In genomic region chr19:17183271-17183757, GRCh38 we compare ENCODE assay signal across 9 cellular contexts. TPM values are rescaled to one million over a fixed set of nuclear protein-coding genes. Genes with fewer than 3 reads are reported as not detected.
A peak's percentile ranks its signal among the peaks of the same experiment; 100 is the strongest.
DNase-seq lines count a peak whose midpoint lies in the region; ATAC-seq and TF ChIP-seq lines count a peak whose summit lies in the region.
"Had no signal": no experiment of that assay in that cellular context is flagged by ENCODE, and none has a peak within 500 bp of the region (broad histone marks: within the 10 kb centered on the region; RNA-seq: fewer than 3 reads in every experiment).

No MANE protein-coding gene starts in this region.

- no peak for TF ChIP-seq POLR2A in vagina (IDR thresholded peaks at IDR 0.05)

- peak overlapping the region; percentile 15 for H3K27ac ChIP-seq in thymus (ENCODE audit: low read depth)
- H3K27ac ChIP-seq in vagina: no peak overlapping the region
- no peak overlapping the region for H3K27ac ChIP-seq in foreskin keratinocyte

- ATAC-seq in effector memory CD8-positive, alpha-beta T cell (replicated peaks): peak; percentile 25
- ATAC-seq in foreskin keratinocyte (no peak), GM18511 (IDR thresholded peaks at IDR 0.05; ENCODE audit: unreplicated experiment) (no peak)

- H3K4me3 ChIP-seq in thymus (ENCODE audit: low read length) (no peak overlapping the region), vagina (no peak overlapping the region)

- H3K4me1 ChIP-seq in thymus (ENCODE audit: control insufficient read depth, insufficient read depth, low read length) (no peaks in the 10 kb centered on the region), vagina (no peaks in the 10 kb centered on the region), foreskin keratinocyte (no peaks in the 10 kb centered on the region)

- H3K4me1 Mint-ChIP-seq in activated CD4-positive, alpha-beta T cell treated with anti-CD3 and anti-CD28 coated beads, Interleukin-2, amount 10 ng/mL, durations not matched to agents 7 days and 5 days: peaks cover 42% of the 10 kb centered on the region
- peaks cover 32% of the 10 kb centered on the region in 2 donors for H3K4me1 Mint-ChIP-seq in effector memory CD8-positive, alpha-beta T cell (ENCODE audit: low read depth in 2 of 2)

- 68% methylated on average over 14 of the region's 14 CpGs for WGBS in thymus

- H3K27ac Mint-ChIP-seq in activated CD4-positive, alpha-beta T cell treated with anti-CD3 and anti-CD28 coated beads, Interleukin-2, amount 10 ng/mL, durations not matched to agents 7 days and 5 days: peak overlapping the region; percentile 98
- H3K27ac Mint-ChIP-seq in effector memory CD8-positive, alpha-beta T cell: peak overlapping the region; percentile 92 to 93

- H3K9me3 ChIP-seq in thymus (ENCODE audit: control insufficient read depth): no peaks in the 10 kb centered on the region
- no peaks in the 10 kb centered on the region for H3K9me3 ChIP-seq in vagina

- no peaks in the 10 kb centered on the region for H3K9me3 Mint-ChIP-seq in activated CD4-positive, alpha-beta T cell treated with anti-CD3 and anti-CD28 coated beads, Interleukin-2, amount 10 ng/mL, durations not matched to agents 7 days and 5 days
- H3K9me3 Mint-ChIP-seq in effector memory CD8-positive, alpha-beta T cell: no peaks in the 10 kb centered on the region

- intact Hi-C loops in vagina (cut with DNase I): no loop called here

- H3K27me3 ChIP-seq in thymus (ENCODE audit: control insufficient read depth, insufficient read depth) (no peaks in the 10 kb centered on the region), vagina (no peaks in the 10 kb centered on the region), foreskin keratinocyte (no peaks in the 10 kb centered on the region)

- H3K36me3 ChIP-seq in thymus (ENCODE audit: control insufficient read depth, insufficient read depth): peaks cover 58% of the 10 kb centered on the region
- peaks cover 0 to 65% of the 10 kb centered on the region in 2 donors for H3K36me3 ChIP-seq in vagina

- peak overlapping the region; percentile 74 for H3K4me3 Mint-ChIP-seq in activated CD4-positive, alpha-beta T cell treated with anti-CD3 and anti-CD28 coated beads, Interleukin-2, amount 10 ng/mL, durations not matched to agents 7 days and 5 days
- peak overlapping the region; percentile 81 to 89 for H3K4me3 Mint-ChIP-seq in effector memory CD8-positive, alpha-beta T cell

- CTCF ChIA-PET in activated CD4-positive, alpha-beta T cell treated with anti-CD3 and anti-CD28 coated beads, Interleukin-2, amount 10 ng/mL, durations not matched to agents 7 days and 5 days (lab: Charles Lee): interaction anchor here (0.5 to 3.0 kb wide), 6 partner anchors 15 to 547 kb away, joined by 3 to 9 read pairs (median 4); no protein-coding TSS in a partner anchor

- POLR2A ChIA-PET in activated CD4-positive, alpha-beta T cell treated with anti-CD3 and anti-CD28 coated beads, Interleukin-2, amount 10 ng/mL, durations not matched to agents 7 days and 5 days (lab: Charles Lee): interaction anchor here (0.6 to 1.3 kb wide), 2 partner anchors 52 to 93 kb away, joined by 3 read pairs; no protein-coding TSS in a partner anchor

- H3K27me3 Mint-ChIP-seq in activated CD4-positive, alpha-beta T cell treated with anti-CD3 and anti-CD28 coated beads, Interleukin-2, amount 10 ng/mL, durations not matched to agents 7 days and 5 days: no peaks in the 10 kb centered on the region
- no peaks in the 10 kb centered on the region for H3K27me3 Mint-ChIP-seq in effector memory CD8-positive, alpha-beta T cell

- peak; percentile 20 for DNase-seq in activated gamma-delta T cell treated with Interleukin-2 at 50 U/mL for 16 hours
- no peak for DNase-seq in activated gamma-delta T cell (lab: John Stamatoyannopoulos, UW)
- peak; percentile 29 for DNase-seq in activated CD4-positive, alpha-beta T cell treated with anti-CD3 and anti-CD28 coated beads, Interleukin-2, amount 10 ng/mL, durations not matched to agents 7 days and 5 days
- peak in 2 of 3 experiments; percentile 19 to 21 for DNase-seq in effector memory CD8-positive, alpha-beta T cell
- DNase-seq in vagina (ENCODE audit: extremely low spot score in 2 of 2): no peak
- no peak for DNase-seq in foreskin keratinocyte
- DNase-seq: ACHN had no signal

- peaks cover 51% of the 10 kb centered on the region for H3K36me3 Mint-ChIP-seq in activated CD4-positive, alpha-beta T cell treated with anti-CD3 and anti-CD28 coated beads, Interleukin-2, amount 10 ng/mL, durations not matched to agents 7 days and 5 days (ENCODE audit: low read depth)
- peaks cover 65% of the 10 kb centered on the region for H3K36me3 Mint-ChIP-seq in effector memory CD8-positive, alpha-beta T cell (ENCODE audit: insufficient read depth)

- TF ChIP-seq CTCF in vagina (IDR thresholded peaks at IDR 0.05) (no peak), foreskin keratinocyte (conservative IDR thresholded peaks at IDR 0.05) (no peak)

RNA-seq across cellular contexts. Expression of gene USE1, which starts 31.8 kb away (rescaled TPM):
- total RNA-seq in activated CD4-positive, alpha-beta T cell treated with anti-CD3 and anti-CD28 coated beads, Interleukin-2, amount 10 ng/mL, durations not matched to agents 7 days and 5 days: 10 to 100 TPM; 23.3 to 24.7 TPM
- 52.9 TPM for polyA plus RNA-seq in thymus
- total RNA-seq in vagina: 30.9 TPM
- 20.7 and 21.5 TPM in 2 replicates for total RNA-seq in foreskin keratinocyte
- polyA plus RNA-seq in foreskin keratinocyte: 33.1 and 36.8 TPM in 2 replicates

RNA-seq across cellular contexts. Expression of gene OCEL1, which starts 42.7 kb away (rescaled TPM):
- 10 to 100 TPM; 19.6 to 23.1 TPM for total RNA-seq in activated CD4-positive, alpha-beta T cell treated with anti-CD3 and anti-CD28 coated beads, Interleukin-2, amount 10 ng/mL, durations not matched to agents 7 days and 5 days
- 24.8 TPM for polyA plus RNA-seq in thymus
- 24.1 TPM for total RNA-seq in vagina
- 12.3 and 14.4 TPM in 2 replicates for total RNA-seq in foreskin keratinocyte
- 16.7 and 21.7 TPM in 2 replicates for polyA plus RNA-seq in foreskin keratinocyte

Comparison
In these comparisons a context has a peak if more than half of its experiments do, and no peak if none do; other contexts are left out.
1. DNase-seq: peak in activated gamma-delta T cell treated with Interleukin-2 at 50 U/mL for 16 hours (single experiment), activated CD4-positive, alpha-beta T cell treated with anti-CD3 and anti-CD28 coated beads, Interleukin-2, amount 10 ng/mL, durations not matched to agents 7 days and 5 days (single experiment) and effector memory CD8-positive, alpha-beta T cell (2 of 3); none in activated gamma-delta T cell (single experiment), vagina (0 of 2) and foreskin keratinocyte (0 of 2).